Comparison of ENCODE assay signal across 9 cellular contexts in genomic region chr2:46187112-46187618, GRCh38.
A peak's percentile ranks its signal among the peaks of the same experiment; 100 is the strongest.
DNase-seq lines count a peak whose midpoint lies in the region; ATAC-seq, FAIRE-seq and TF ChIP-seq lines count a peak whose summit lies in the region.
"Had no signal": no experiment of that assay in that cellular context is flagged by ENCODE, and none has a peak within 500 bp of the region (broad histone marks: within the 10 kb centered on the region; RNA-seq: fewer than 3 reads in every experiment).

No MANE protein-coding gene starts in this region.

- H3K36me3 Mint-ChIP-seq in natural killer cell treated with Interleukin-12 subunit alpha and Interleukin-12 subunit beta and Interleukin-15 and Interleukin-18, amount 100 ng/mL, for 72 hours: no peaks in the 10 kb centered on the region

- no peak for TF ChIP-seq POLR2A in H54 (IDR thresholded peaks at IDR 0.05; ENCODE audit: low read depth, low read length)

- ATAC-seq in GM21723 (IDR thresholded peaks at IDR 0.05; ENCODE audit: unreplicated experiment): peak; percentile 90
- ATAC-seq in natural killer cell treated with Interleukin-12 subunit alpha and Interleukin-12 subunit beta and Interleukin-15 and Interleukin-18, amount 100 ng/mL, for 72 hours: peak; percentile 84 to 93

- peak overlapping the region; percentile 87 for H3K4me3 Mint-ChIP-seq in natural killer cell treated with Interleukin-12 subunit alpha and Interleukin-12 subunit beta and Interleukin-15 and Interleukin-18, amount 100 ng/mL, for 72 hours

- no peaks in the 10 kb centered on the region for H3K27me3 Mint-ChIP-seq in natural killer cell treated with Interleukin-12 subunit alpha and Interleukin-12 subunit beta and Interleukin-15 and Interleukin-18, amount 100 ng/mL, for 72 hours
- H3K27me3 Mint-ChIP-seq: naive B cell had no signal

- peaks cover 10 to 19% of the 10 kb centered on the region in 2 donors for H3K4me1 Mint-ChIP-seq in natural killer cell treated with Interleukin-12 subunit alpha and Interleukin-12 subunit beta and Interleukin-15 and Interleukin-18, amount 100 ng/mL, for 72 hours (ENCODE audit: low read depth in 2 of 2)

- H3K9me3 Mint-ChIP-seq in natural killer cell treated with Interleukin-12 subunit alpha and Interleukin-12 subunit beta and Interleukin-15 and Interleukin-18, amount 100 ng/mL, for 72 hours: no peaks in the 10 kb centered on the region
- H3K9me3 Mint-ChIP-seq: naive B cell had no signal

- peak overlapping the region; percentile 94 to 97 for H3K27ac Mint-ChIP-seq in natural killer cell treated with Interleukin-12 subunit alpha and Interleukin-12 subunit beta and Interleukin-15 and Interleukin-18, amount 100 ng/mL, for 72 hours

- peak; percentile 23 for DNase-seq in NAMALWA (ENCODE audit: low spot score)
- DNase-seq in cerebellar cortex (ENCODE audit: low spot score): peak; percentile 78
- DNase-seq in natural killer cell treated with Interleukin-12 subunit alpha and Interleukin-12 subunit beta and Interleukin-15 and Interleukin-18, amount 100 ng/mL, for 72 hours (ENCODE audit: low spot score): no peak
- no peak for DNase-seq in H54 (ENCODE audit: insufficient read length, low spot score)
- no peak for DNase-seq in DMS114 treated with DMSO at 0.1 percent for 48 hours (lab: John Stamatoyannopoulos, UW; ENCODE audit: unreplicated experiment)
- DNase-seq in DMS153 (lab: John Stamatoyannopoulos, UW): no peak
- DNase-seq: naive B cell had no signal

- FAIRE-seq in H54 (lab: Jason Lieb, UNC): no peak

- H3K4me3 ChIP-seq in GM08714 (ENCODE audit: low read length): peak overlapping the region; percentile 23; the same call in 1 of the 2 replicates

Comparison
In these comparisons a context has a peak if more than half of its experiments do, and no peak if none do; other contexts are left out.
1. DNase-seq: peak in NAMALWA (single experiment) and cerebellar cortex (single experiment); none in natural killer cell treated with Interleukin-12 subunit alpha and Interleukin-12 subunit beta and Interleukin-15 and Interleukin-18, amount 100 ng/mL, for 72 hours (single experiment), H54 (single experiment), DMS114 treated with DMSO at 0.1 percent for 48 hours (single experiment) and DMS153 (single experiment).